Comparison of ENCODE assay signal across 19 cellular contexts in genomic region chr2:164606557-164606956, GRCh38. TPM values are rescaled to one million over a fixed set of nuclear protein-coding genes. Genes with fewer than 3 reads are reported as not detected.
DNase-seq lines count a peak whose midpoint lies in the region; ATAC-seq, FAIRE-seq and TF ChIP-seq lines count a peak whose summit lies in the region.
"Had no signal": no experiment of that assay in that cellular context is flagged by ENCODE, and none has a peak within 500 bp of the region (broad histone marks: within the 10 kb centered on the region; RNA-seq: fewer than 3 reads in every experiment).

No MANE protein-coding gene starts in this region.

- H3K27ac ChIP-seq in astrocyte (ENCODE audit: low read depth, low read length): no peak overlapping the region
- H3K27ac ChIP-seq: ascending aorta, hepatocyte, lower lobe of right lung had no signal

- H3K27me3 ChIP-seq in astrocyte (ENCODE audit: insufficient read depth, low read length): no peaks in the 10 kb centered on the region
- H3K27me3 ChIP-seq: ascending aorta, hepatocyte had no signal

- no peaks in the 10 kb centered on the region for H3K9me3 Mint-ChIP-seq in astrocyte (ENCODE audit: unreplicated experiment)
- H3K9me3 Mint-ChIP-seq: activated T-helper 17 cell treated with anti-CD3 and anti-CD28 coated beads, Interleukin-2, amount 50 U/mL, for 72 hours; CD4-positive, alpha-beta T cell; T-helper 1 cell treated with Interleukin-12 subunit alpha and Interleukin-12 subunit beta and Interleukin-4 antibody, amounts not matched to agents 30 μg/mL and 1 μg/mL, for 36 hours had no signal

- no peak overlapping the region for H3K9ac ChIP-seq in astrocyte (ENCODE audit: low read length)

- peaks cover 19% of the 10 kb centered on the region for H3K4me1 Mint-ChIP-seq in astrocyte (ENCODE audit: low read depth, unreplicated experiment)
- H3K4me1 Mint-ChIP-seq: activated T-helper 17 cell treated with anti-CD3 and anti-CD28 coated beads, Interleukin-2, amount 50 U/mL, for 72 hours had no signal

- FAIRE-seq in astrocyte (lab: Jason Lieb, UNC): no peak
- no peak for FAIRE-seq in H54 (lab: Jason Lieb, UNC)

- no peak overlapping the region for H3K4me3 Mint-ChIP-seq in astrocyte (ENCODE audit: unreplicated experiment)
- H3K4me3 Mint-ChIP-seq: activated T-helper 17 cell treated with anti-CD3 and anti-CD28 coated beads, Interleukin-2, amount 50 U/mL, for 72 hours; CD4-positive, alpha-beta T cell; stimulated activated naive CD8-positive, alpha-beta T cell treated with anti-CD3 and anti-CD28 coated beads, Interleukin-15, Interleukin-2, amounts not matched to agents 100 ng/mL and 50 ng/mL, for 24 hours; T-helper 1 cell treated with Interleukin-12 subunit alpha and Interleukin-12 subunit beta and Interleukin-4 antibody, amounts not matched to agents 30 μg/mL and 1 μg/mL, for 36 hours had no signal

- H4K20me1 ChIP-seq in astrocyte (ENCODE audit: insufficient read depth, low read length): no peaks in the 10 kb centered on the region

- no peaks in the 10 kb centered on the region for H3K9me3 ChIP-seq in astrocyte (ENCODE audit: insufficient read depth, low read depth, low read length)
- H3K9me3 ChIP-seq: ascending aorta, lower lobe of right lung had no signal

- DNase-seq in EL: peak; percentile 39
- peak; percentile 60 for DNase-seq in astrocyte (ENCODE audit: low read depth)
- no peak for DNase-seq in left cardiac atrium
- peak; percentile 76 for DNase-seq in skeletal muscle cell (ENCODE audit: low read depth)
- DNase-seq in H54 (ENCODE audit: insufficient read length, low spot score): no peak
- no peak for DNase-seq in midbrain (lab: John Stamatoyannopoulos, UW)
- DNase-seq: CD4-positive, alpha-beta T cell; lower lobe of right lung; NCI-H1092 treated with DMSO at 0.1 percent for 48 hours; NCI-H345; PC-3; stimulated activated CD4-positive, alpha-beta T cell treated with anti-CD3 and anti-CD28 coated beads, Interleukin-2, amount 100 ng/mL, for 48 hours had no signal

- no peaks in the 10 kb centered on the region for H3K27me3 Mint-ChIP-seq in astrocyte (ENCODE audit: low read depth, unreplicated experiment)
- H3K27me3 Mint-ChIP-seq: CD4-positive, alpha-beta T cell; stimulated activated naive CD8-positive, alpha-beta T cell treated with anti-CD3 and anti-CD28 coated beads, Interleukin-15, Interleukin-2, amounts not matched to agents 100 ng/mL and 50 ng/mL, for 24 hours had no signal

- no peaks in the 10 kb centered on the region for H3K36me3 Mint-ChIP-seq in astrocyte (ENCODE audit: low read depth, unreplicated experiment)

- TF ChIP-seq POLR2A in H54 (IDR thresholded peaks at IDR 0.05; ENCODE audit: low read depth, low read length): no peak

- H3K4me1 ChIP-seq in astrocyte (ENCODE audit: insufficient read depth, low read length): no peaks in the 10 kb centered on the region
- H3K4me1 ChIP-seq: ascending aorta, lower lobe of right lung had no signal

- no peak for TF ChIP-seq CTCF in astrocyte (IDR thresholded peaks at IDR 0.05; ENCODE audit: insufficient read depth, low read depth, low read length)

- no peak overlapping the region for H2AFZ ChIP-seq in astrocyte (ENCODE audit: low read depth, low read length)
- H2AFZ ChIP-seq: hepatocyte had no signal

- ATAC-seq in left cardiac atrium (peak; percentile 34 to 77), HG02623 (IDR thresholded peaks at IDR 0.05; ENCODE audit: unreplicated experiment) (no peak), GM19395 (IDR thresholded peaks at IDR 0.05; ENCODE audit: unreplicated experiment) (no peak)
- ATAC-seq: activated T-helper 17 cell treated with anti-CD3 and anti-CD28 coated beads, Interleukin-2, amount 50 U/mL, for 72 hours; lower lobe of right lung; PC-3 had no signal

- no peaks in the 10 kb centered on the region for H3K79me2 ChIP-seq in astrocyte (ENCODE audit: insufficient read depth, low read length)
- H3K79me2 ChIP-seq: hepatocyte had no signal

- intact Hi-C loops in left cardiac atrium (cut with DNase I): no loop called here

- peak overlapping the region; percentile 36 for H3K27ac Mint-ChIP-seq in astrocyte (ENCODE audit: unreplicated experiment)
- H3K27ac Mint-ChIP-seq: activated T-helper 17 cell treated with anti-CD3 and anti-CD28 coated beads, Interleukin-2, amount 50 U/mL, for 72 hours; CD4-positive, alpha-beta T cell; stimulated activated naive CD8-positive, alpha-beta T cell treated with anti-CD3 and anti-CD28 coated beads, Interleukin-15, Interleukin-2, amounts not matched to agents 100 ng/mL and 50 ng/mL, for 24 hours; T-helper 1 cell treated with Interleukin-12 subunit alpha and Interleukin-12 subunit beta and Interleukin-4 antibody, amounts not matched to agents 30 μg/mL and 1 μg/mL, for 36 hours had no signal

- H3K4me3 ChIP-seq in astrocyte (ENCODE audit: insufficient read depth, low read depth, low read length) (no peak overlapping the region), skeletal muscle cell (ENCODE audit: low read depth, low read length) (no peak overlapping the region)
- H3K4me3 ChIP-seq: ascending aorta, hepatocyte, lower lobe of right lung had no signal

- H3K36me3 ChIP-seq in astrocyte (ENCODE audit: insufficient read depth, low read length): no peaks in the 10 kb centered on the region
- H3K36me3 ChIP-seq: ascending aorta, lower lobe of right lung had no signal

- peak overlapping the region; percentile 10 for H3K4me2 ChIP-seq in astrocyte (ENCODE audit: low read length)
- H3K4me2 ChIP-seq: hepatocyte had no signal

RNA-seq across cellular contexts. Expression of gene GRB14, which starts 14.7 kb away (rescaled TPM):
- total RNA-seq in astrocyte (8.6 and 11.1 TPM in 2 replicates), left cardiac atrium (10 to 100 TPM in 1 of 2 donors, 1 to 10 TPM in 1; 6.4 to 14.8 TPM)
- total RNA-seq: activated T-helper 17 cell treated with anti-CD3 and anti-CD28 coated beads, Interleukin-2, amount 50 U/mL, for 72 hours; CD4-positive, alpha-beta T cell had no signal

Comparison
In these comparisons a context has a peak if more than half of its experiments do, and no peak if none do; other contexts are left out.
1. DNase-seq: peak in EL (single experiment), astrocyte (single experiment) and skeletal muscle cell (single experiment); none in left cardiac atrium (single experiment), H54 (single experiment) and midbrain (single experiment).
2. ATAC-seq: peak in left cardiac atrium (2 of 2); none in HG02623 (single experiment) and GM19395 (single experiment).